17 cellular contexts compared by ENCODE assay signal in genomic region chr7:152369518-152369917, GRCh38.
DNase-seq lines count a peak whose midpoint lies in the region; ATAC-seq, FAIRE-seq and TF ChIP-seq lines count a peak whose summit lies in the region.
"Had no signal": no experiment of that assay in that cellular context is flagged by ENCODE, and none has a peak within 500 bp of the region (broad histone marks: within the 10 kb centered on the region; RNA-seq: fewer than 3 reads in every experiment).

No MANE protein-coding gene starts in this region.

- H4K20me1 ChIP-seq in K562 (replicated peaks; ENCODE audit: control insufficient read depth, insufficient read depth, low read length): peaks cover 8% of the 10 kb centered on the region; the same call in 1 of the 2 replicates

- H4K8ac ChIP-seq in trophoblast cell (ENCODE audit: low read depth, low read length): no peak overlapping the region

- H3K27ac Mint-ChIP-seq in activated T-cell treated with anti-CD3 and anti-CD28 coated beads, Interleukin-2, amount 50 U/mL, for 24 hours: peak overlapping the region; percentile 73
- peak overlapping the region in 5 of 8 donors; percentile 3 to 35 (median 15) for H3K27ac Mint-ChIP-seq in CD8-positive, alpha-beta memory T cell

- no peak for TF ChIP-seq RAD21 in K562 (CRISPR knock-in tag; conservative IDR thresholded peaks at IDR 0.05 in 1 of 2, IDR thresholded peaks at IDR 0.05 in 1 of 2)

- no peak overlapping the region for H4K91ac ChIP-seq in trophoblast cell (ENCODE audit: low read depth, low read length)

- H3K9me1 ChIP-seq in K562 (ENCODE audit: control insufficient read depth, insufficient read depth, low read length): no peaks in the 10 kb centered on the region

- H3K36me3 Mint-ChIP-seq in activated T-cell treated with anti-CD3 and anti-CD28 coated beads, Interleukin-2, amount 50 U/mL, for 24 hours (ENCODE audit: low read depth): peaks cover 31% of the 10 kb centered on the region
- peaks cover 11 to 17% (median 15%) of the 10 kb centered on the region in 3 donors for H3K36me3 Mint-ChIP-seq in CD8-positive, alpha-beta memory T cell

- H3K79me1 ChIP-seq in trophoblast cell (ENCODE audit: low read length): no peaks in the 10 kb centered on the region

- no peak for TF ChIP-seq EP300 in K562 (IDR thresholded peaks at IDR 0.05; ENCODE audit: low read length)

- peaks cover 27% of the 10 kb centered on the region for H3K4me1 ChIP-seq in CD8-positive, alpha-beta memory T cell (ENCODE audit: insufficient read depth, low read length)
- peaks cover 3 to 4% of the 10 kb centered on the region in 2 experiments; a peak in 4 of 5 replicates for H3K4me1 ChIP-seq in K562 (replicated peaks in 1 of 2; ENCODE audit: control insufficient read depth in 2 of 2, insufficient read depth in 2 of 2, low read length in 2 of 2)
- H3K4me1 ChIP-seq in trophoblast cell (ENCODE audit: control insufficient read depth in 1 of 2, insufficient read depth in 2 of 2, low read length in 2 of 2): no peaks in the 10 kb centered on the region

- no peaks in the 10 kb centered on the region for H3K27me3 ChIP-seq in CD8-positive, alpha-beta memory T cell (ENCODE audit: insufficient read depth, low read length, poor library complexity, severe bottlenecking)
- no peaks in the 10 kb centered on the region for H3K27me3 ChIP-seq in K562 (ENCODE audit: control insufficient read depth in 2 of 2, insufficient read depth in 2 of 2, low read length in 2 of 2)
- no peaks in the 10 kb centered on the region for H3K27me3 ChIP-seq in trophoblast cell (ENCODE audit: insufficient read depth, low read length)
- H3K27me3 ChIP-seq: BLaER1 treated with 17β-estradiol and CSF1 and Interleukin-3, amounts not matched to agents 10 nM and 100 nM; MG63 had no signal

- no peak for FAIRE-seq in K562 (lab: Jason Lieb, UNC)
- FAIRE-seq in frontal cortex (lab: Jason Lieb, UNC): no peak
- FAIRE-seq: A204.1, GM12892 had no signal

- H3K4me2 ChIP-seq in K562 (ENCODE audit: insufficient read depth, low read length): no peak overlapping the region
- no peak overlapping the region for H3K4me2 ChIP-seq in trophoblast cell (ENCODE audit: low read length)

- H3K36me3 ChIP-seq in CD8-positive, alpha-beta memory T cell (ENCODE audit: insufficient read depth, low read length): no peaks in the 10 kb centered on the region
- H3K36me3 ChIP-seq in K562 (ENCODE audit: control insufficient read depth, insufficient read depth, low read length) (no peaks in the 10 kb centered on the region), trophoblast cell (ENCODE audit: control insufficient read depth in 1 of 2, insufficient read depth in 2 of 2, low read length in 2 of 2) (peaks cover 0 to 4% of the 10 kb centered on the region in 2 experiments)
- H3K36me3 ChIP-seq: MG63 had no signal

- H3K9ac ChIP-seq in K562 (ENCODE audit: insufficient read depth in 1 of 2, low read depth in 2 of 2, low read length in 2 of 2) (no peak overlapping the region), trophoblast cell (ENCODE audit: low read length) (no peak overlapping the region)
- H3K9ac ChIP-seq: BLaER1 treated with 17β-estradiol and CSF1 and Interleukin-3, amounts not matched to agents 10 nM and 100 nM had no signal

- no peak overlapping the region for H3K23ac ChIP-seq in trophoblast cell (ENCODE audit: low read length)

- no peaks in the 10 kb centered on the region for H3K27me3 Mint-ChIP-seq in activated T-cell treated with anti-CD3 and anti-CD28 coated beads, Interleukin-2, amount 50 U/mL, for 24 hours
- H3K27me3 Mint-ChIP-seq in CD8-positive, alpha-beta memory T cell: no peaks in the 10 kb centered on the region

- TF ChIP-seq POLR2A in K562 (conservative IDR thresholded peaks at IDR 0.05): no peak

- no peak overlapping the region for H2BK120ac ChIP-seq in trophoblast cell (ENCODE audit: insufficient read depth, low read length, poor library complexity)

- CTCF ChIA-PET in CD8-positive, alpha-beta memory T cell (lab: Charles Lee): no interaction called here
- CTCF ChIA-PET in K562 (lab: Yijun Ruan, JAX; ENCODE audit: low intra/inter-chr PET ratio): no interaction called here

- intact Hi-C loops in K562 (cut with micrococcal nuclease): no loop called here

- POLR2A ChIA-PET in CD8-positive, alpha-beta memory T cell (lab: Charles Lee): no interaction called here
- POLR2A ChIA-PET in K562 (lab: Yijun Ruan, JAX): interaction anchor here (0.7 kb wide), 1 partner anchor 23 kb away, joined by 4 read pairs; no protein-coding TSS in a partner anchor

- H2BK5ac ChIP-seq in trophoblast cell (ENCODE audit: low read depth, low read length, poor library complexity): no peak overlapping the region

- ATAC-seq in K562: peak; percentile 35
- no peak for ATAC-seq in HG02763 (IDR thresholded peaks at IDR 0.05; ENCODE audit: unreplicated experiment)

- H3K9me3 ChIP-seq in CD8-positive, alpha-beta memory T cell (ENCODE audit: low read length): no peaks in the 10 kb centered on the region
- no peaks in the 10 kb centered on the region for H3K9me3 ChIP-seq in K562 (replicated peaks; ENCODE audit: control insufficient read depth, insufficient read depth, low read depth, low read length)
- H3K9me3 ChIP-seq in trophoblast cell (ENCODE audit: insufficient read depth, low read depth, low read length): peaks cover 3% of the 10 kb centered on the region
- H3K9me3 ChIP-seq: MG63 had no signal

- H2BK12ac ChIP-seq in trophoblast cell (ENCODE audit: low read length): no peak overlapping the region

- no peak for DNase-seq in activated T-cell treated with anti-CD3 and anti-CD28 coated beads, Interleukin-2, amount 50 U/mL, for 24 hours
- no peak for DNase-seq in activated T-cell treated with anti-CD3 and anti-CD28 coated beads for 4 hours
- no peak for DNase-seq in CD8-positive, alpha-beta memory T cell
- no peak for DNase-seq in K562 (ENCODE audit: extremely low read depth in 1 of 4, low spot score in 3 of 4)
- DNase-seq in trophoblast cell: no peak
- DNase-seq in nucleus accumbens (lab: John Stamatoyannopoulos, UW): no peak
- no peak for DNase-seq in frontal cortex (ENCODE audit: low spot score in 2 of 2)
- DNase-seq: Karpas-422, MG63, NCI-H1105 treated with DMSO at 0.1 percent for 48 hours, NCI-H1694 treated with DMSO at 0.1 percent for 48 hours, NCI-H69, RPMI8226 had no signal

- BruUV-seq in K562 (replicated peaks; lab: Mats Ljungman, UMichigan): no TSS peak

- peaks cover 15% of the 10 kb centered on the region for H3K9me3 Mint-ChIP-seq in activated T-cell treated with anti-CD3 and anti-CD28 coated beads, Interleukin-2, amount 50 U/mL, for 24 hours
- peaks cover 2 to 16% (median 5%) of the 10 kb centered on the region in 5 donors for H3K9me3 Mint-ChIP-seq in CD8-positive, alpha-beta memory T cell

- H2AK5ac ChIP-seq in trophoblast cell (ENCODE audit: low read length): no peak overlapping the region

- no peak overlapping the region for H3K14ac ChIP-seq in trophoblast cell (ENCODE audit: low read length)

- no peak for TF ChIP-seq CTCF in K562 (IDR thresholded peaks at IDR 0.05 in 2 of 3, conservative IDR thresholded peaks at IDR 0.05 in 1 of 3; ENCODE audit: insufficient read depth in 2 of 3, low read depth in 1 of 3, low read length in 3 of 3)

- peaks cover 58% of the 10 kb centered on the region for H3K4me1 Mint-ChIP-seq in activated T-cell treated with anti-CD3 and anti-CD28 coated beads, Interleukin-2, amount 50 U/mL, for 24 hours (ENCODE audit: low read depth)
- peaks cover 51 to 87% (median 87%) of the 10 kb centered on the region in 3 donors for H3K4me1 Mint-ChIP-seq in CD8-positive, alpha-beta memory T cell

- no peak overlapping the region for H3K27ac ChIP-seq in CD8-positive, alpha-beta memory T cell (ENCODE audit: low read depth, low read length)
- H3K27ac ChIP-seq in K562 (ENCODE audit: extremely low read depth, low read depth, low read length) (no peak overlapping the region), trophoblast cell (ENCODE audit: low read depth, low read length) (no peak overlapping the region)
- H3K27ac ChIP-seq: BLaER1 treated with 17β-estradiol and CSF1 and Interleukin-3, amounts not matched to agents 10 nM and 100 nM had no signal

- no peak overlapping the region for H3K4me3 Mint-ChIP-seq in activated T-cell treated with anti-CD3 and anti-CD28 coated beads, Interleukin-2, amount 50 U/mL, for 24 hours
- peak overlapping the region in 1 of 7 donors; percentile 43 for H3K4me3 Mint-ChIP-seq in CD8-positive, alpha-beta memory T cell

- 42% methylated on average over 3 of the region's 3 CpGs for whole genome bisulfite sequencing in K562 (ENCODE audit: insufficient coverage, low coverage, missing lambda C conversion rate)
- no CpG with 5 or more reads among the region's 3 CpGs for WGBS in trophoblast cell (ENCODE audit: extremely low coverage, insufficient coverage, insufficient read length)

- H3K4me3 ChIP-seq in CD8-positive, alpha-beta memory T cell (ENCODE audit: low read length): no peak overlapping the region
- no peak overlapping the region for H3K4me3 ChIP-seq in K562
- no peak overlapping the region for H3K4me3 ChIP-seq in trophoblast cell (ENCODE audit: low read depth, low read length)
- H3K4me3 ChIP-seq: BLaER1 treated with 17β-estradiol and CSF1 and Interleukin-3, amounts not matched to agents 10 nM and 100 nM; MG63 had no signal

- no peak overlapping the region for H3K18ac ChIP-seq in trophoblast cell (ENCODE audit: low read length)

- H3K79me2 ChIP-seq in K562 (ENCODE audit: control insufficient read depth, insufficient read depth, low read length): peaks cover 98% of the 10 kb centered on the region
- peaks cover 6% of the 10 kb centered on the region for H3K79me2 ChIP-seq in trophoblast cell (ENCODE audit: control insufficient read depth, insufficient read depth, low read length, poor library complexity)

- no peak overlapping the region for H4K12ac ChIP-seq in trophoblast cell (ENCODE audit: low read depth, low read length)

- in situ Hi-C loops in K562 (cut with MboI): no loop called here

- H2AFZ ChIP-seq in K562 (ENCODE audit: low read depth, low read length): no peak overlapping the region
- H2AFZ ChIP-seq in trophoblast cell (ENCODE audit: insufficient read depth, low read length, poor library complexity): no peak overlapping the region

- peak overlapping the region; percentile 89 for H3K4ac ChIP-seq in trophoblast cell (ENCODE audit: low read depth, low read length)
